27 cellular contexts compared by ENCODE assay signal in genomic region chr21:9763807-9764206, GRCh38.
"Had no signal": no experiment of that assay in that cellular context is flagged by ENCODE, and none has a peak within 500 bp of the region (broad histone marks: within the 10 kb centered on the region; RNA-seq: fewer than 3 reads in every experiment).

No MANE protein-coding gene starts in this region.

- H3K4me1 Mint-ChIP-seq: naive thymus-derived CD4-positive, alpha-beta T cell; stimulated activated naive B cell treated with anti-CD40 and anti-IgM and Interleukin-4, amounts not matched to agents 10 μg/mL and 1 μg/mL and 100 μg/mL, for 72 hours had no signal

- H3K27me3 ChIP-seq: neutrophil, ovary, right atrium auricular region, testis, thyroid gland, transverse colon, upper lobe of left lung had no signal

- H3K27ac ChIP-seq: heart left ventricle, left lung, neutrophil, ovary, right atrium auricular region, skin epidermis, stomach, testis, thyroid gland, transverse colon, upper lobe of left lung had no signal

- H3K27me3 Mint-ChIP-seq: naive thymus-derived CD4-positive, alpha-beta T cell; natural killer cell treated with Interleukin-12 subunit alpha and Interleukin-12 subunit beta and Interleukin-15 and Interleukin-18, amount 100 ng/mL, for 72 hours; progenitor cell of endocrine pancreas; stimulated activated naive B cell treated with anti-CD40 and anti-IgM and Interleukin-4, amounts not matched to agents 10 μg/mL and 1 μg/mL and 100 μg/mL, for 72 hours had no signal

- H3K4me3 Mint-ChIP-seq: naive thymus-derived CD4-positive, alpha-beta T cell; natural killer cell treated with Interleukin-12 subunit alpha and Interleukin-12 subunit beta and Interleukin-15 and Interleukin-18, amount 100 ng/mL, for 72 hours; stimulated activated naive B cell treated with anti-CD40 and anti-IgM and Interleukin-4, amounts not matched to agents 10 μg/mL and 1 μg/mL and 100 μg/mL, for 72 hours had no signal

- H3K36me3 ChIP-seq: heart left ventricle, left lung, neutrophil, ovary, right atrium auricular region, stomach, thyroid gland, transverse colon, upper lobe of left lung had no signal

- H3K9me3 Mint-ChIP-seq: naive thymus-derived CD4-positive, alpha-beta T cell; natural killer cell treated with Interleukin-12 subunit alpha and Interleukin-12 subunit beta and Interleukin-15 and Interleukin-18, amount 100 ng/mL, for 72 hours; stimulated activated naive B cell treated with anti-CD40 and anti-IgM and Interleukin-4, amounts not matched to agents 10 μg/mL and 1 μg/mL and 100 μg/mL, for 72 hours had no signal

- H3K27ac Mint-ChIP-seq: naive thymus-derived CD4-positive, alpha-beta T cell; natural killer cell treated with Interleukin-12 subunit alpha and Interleukin-12 subunit beta and Interleukin-15 and Interleukin-18, amount 100 ng/mL, for 72 hours; progenitor cell of endocrine pancreas; stimulated activated naive B cell treated with anti-CD40 and anti-IgM and Interleukin-4, amounts not matched to agents 10 μg/mL and 1 μg/mL and 100 μg/mL, for 72 hours had no signal

- H3K4me3 ChIP-seq: left lung, lung, mucosa of descending colon, ovary, right atrium auricular region, skin epidermis, stomach, testis, thyroid gland, transverse colon, upper lobe of left lung had no signal

- H3K36me3 Mint-ChIP-seq: naive thymus-derived CD4-positive, alpha-beta T cell; natural killer cell treated with Interleukin-12 subunit alpha and Interleukin-12 subunit beta and Interleukin-15 and Interleukin-18, amount 100 ng/mL, for 72 hours; stimulated activated naive B cell treated with anti-CD40 and anti-IgM and Interleukin-4, amounts not matched to agents 10 μg/mL and 1 μg/mL and 100 μg/mL, for 72 hours had no signal

- H3K9me3 ChIP-seq: ovary, right atrium auricular region, testis, thyroid gland had no signal

- DNase-seq: heart left ventricle; hypothalamus; kidney; left colon; left lung; midbrain; mucosa of descending colon; naive thymus-derived CD4-positive, alpha-beta T cell; occipital lobe; ovary; stimulated activated CD4-positive, alpha-beta T cell treated with anti-CD3 and anti-CD28 coated beads, Interleukin-12 subunit alpha, Interleukin-12 subunit beta, amount 100 ng/mL, for 4 hours; stimulated activated CD4-positive, alpha-beta T cell treated with anti-CD3 and anti-CD28 coated beads, Interleukin-15, amount 100 ng/mL, for 24 hours; stimulated activated CD4-positive, alpha-beta T cell treated with anti-CD3 and anti-CD28 coated beads, Interleukin-2, amount 100 ng/mL, for 24 hours; stimulated activated CD4-positive, alpha-beta T cell treated with anti-CD3 and anti-CD28 coated beads, Interleukin-4, amount 100 ng/mL, for 1 hour; stimulated activated naive B cell treated with anti-CD40 and anti-IgM and Interleukin-4, amounts not matched to agents 10 μg/mL and 1 μg/mL and 100 μg/mL, for 72 hours; stimulated activated naive CD8-positive, alpha-beta T cell treated with anti-CD3 and anti-CD28 coated beads, Interleukin-15, Interleukin-2, amounts not matched to agents 100 U/mL and 50 U/mL, for 24 hours; stomach; testis; thyroid gland; transverse colon; upper lobe of left lung had no signal

- ATAC-seq: heart left ventricle; left colon; left lung; mucosa of descending colon; naive thymus-derived CD4-positive, alpha-beta T cell; natural killer cell treated with Interleukin-12 subunit alpha and Interleukin-12 subunit beta and Interleukin-15 and Interleukin-18, amount 100 ng/mL, for 72 hours; stimulated activated naive B cell treated with anti-CD40 and anti-IgM and Interleukin-4, amounts not matched to agents 10 μg/mL and 1 μg/mL and 100 μg/mL, for 72 hours; stimulated activated naive CD8-positive, alpha-beta T cell treated with anti-CD3 and anti-CD28 coated beads, Interleukin-15, Interleukin-2, amounts not matched to agents 100 U/mL and 50 U/mL, for 24 hours had no signal

- H3K4me1 ChIP-seq: heart left ventricle, left lung, right atrium auricular region, stomach, testis, thyroid gland, transverse colon, upper lobe of left lung had no signal
